Comparison of ENCODE assay signal across 22 cellular contexts in the genomic region with DNA sequence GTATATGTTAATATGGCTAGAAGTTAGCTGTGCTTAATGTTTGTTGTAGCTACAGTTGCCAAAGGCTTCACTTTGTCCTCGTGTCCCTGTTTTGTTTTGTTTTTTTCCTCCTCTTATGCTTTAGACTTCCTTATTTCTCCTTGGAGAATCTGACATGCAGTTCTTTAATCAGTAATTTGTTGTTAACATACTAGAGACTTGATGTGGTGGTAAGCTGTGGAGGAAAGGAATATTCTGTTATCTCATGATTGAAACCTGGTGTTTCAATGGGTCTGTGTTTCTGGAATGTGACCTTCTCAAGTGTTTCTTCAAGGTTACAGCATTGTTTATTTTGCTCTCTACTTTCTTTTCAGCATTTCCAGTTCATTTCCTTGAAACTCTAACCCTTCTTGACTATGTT.
DNase-seq lines count a peak whose midpoint lies in the region; ATAC-seq and TF ChIP-seq lines count a peak whose summit lies in the region.
"Had no signal": no experiment of that assay in that cellular context is flagged by ENCODE, and none has a peak within 500 bp of the region (broad histone marks: within the 10 kb centered on the region; RNA-seq: fewer than 3 reads in every experiment).

No MANE protein-coding gene starts in this region.

- no peak overlapping the region for H3K4me3 Mint-ChIP-seq in naive thymus-derived CD4-positive, alpha-beta T cell

- no peaks in the 10 kb centered on the region for H3K27me3 ChIP-seq in ACC112 (ENCODE audit: insufficient read depth, low read length)
- no peaks in the 10 kb centered on the region for H3K27me3 ChIP-seq in mesendoderm (ENCODE audit: insufficient read depth, low read length, poor library complexity)
- no peaks in the 10 kb centered on the region for H3K27me3 ChIP-seq in naive thymus-derived CD4-positive, alpha-beta T cell (ENCODE audit: control insufficient read depth in 2 of 2, insufficient read depth in 2 of 2, low read length in 2 of 2)
- no peaks in the 10 kb centered on the region for H3K27me3 ChIP-seq in trophoblast cell (ENCODE audit: insufficient read depth, low read length)
- H3K27me3 ChIP-seq: stomach had no signal

- H2AFZ ChIP-seq in ACC112 (ENCODE audit: low read length, unreplicated experiment) (peak overlapping the region; percentile 97), trophoblast cell (ENCODE audit: insufficient read depth, low read length, poor library complexity) (no peak overlapping the region)

- no peaks in the 10 kb centered on the region for H3K27me3 Mint-ChIP-seq in naive thymus-derived CD4-positive, alpha-beta T cell

- H3K27ac Mint-ChIP-seq in naive thymus-derived CD4-positive, alpha-beta T cell, result no peak overlapping the region

- peak; percentile 5 for DNase-seq in NCI-H82 treated with DMSO at 0.1 percent for 48 hours (lab: John Stamatoyannopoulos, UW; ENCODE audit: unreplicated experiment)
- peak; percentile 48 for DNase-seq in epithelial cell of proximal tubule (ENCODE audit: low read depth)
- peak; percentile 17 for DNase-seq in mesendoderm
- no peak for DNase-seq in inferior parietal cortex (ENCODE audit: extremely low spot score)
- DNase-seq in naive thymus-derived CD4-positive, alpha-beta T cell, result no peak
- DNase-seq in trophoblast cell, result no peak
- DNase-seq: 8988T; activated CD4-positive, alpha-beta T cell treated with anti-CD3 and anti-CD28 coated beads, Interleukin-2, amount 50 U/mL, for 1 hour; activated CD8-positive, alpha-beta memory T cell treated with anti-CD3 and anti-CD28 coated beads, Interleukin-2, amount 50 U/mL, for 48 hours; activated effector memory CD4-positive, alpha-beta T cell treated with Interleukin-2 at 50 U/mL for 16 hours; COR-L47; cortex of kidney; left colon; mucosa of descending colon; NCI-H1417; NCI-H69; nucleus accumbens; SHP77; stomach; T-helper 1 cell had no signal

- H3K18ac ChIP-seq in mesendoderm (ENCODE audit: low read length) (no peak overlapping the region), trophoblast cell (ENCODE audit: low read length) (no peak overlapping the region)

- H3K9me3 ChIP-seq in naive thymus-derived CD4-positive, alpha-beta T cell (ENCODE audit: control insufficient read depth in 2 of 3, low read length in 3 of 3), result no peaks in the 10 kb centered on the region
- H3K9me3 ChIP-seq in trophoblast cell (ENCODE audit: insufficient read depth, low read depth, low read length), result no peaks in the 10 kb centered on the region
- H3K9me3 ChIP-seq: mucosa of descending colon, stomach had no signal

- CTCF ChIA-PET in naive thymus-derived CD4-positive, alpha-beta T cell (lab: Charles Lee), result no interaction called here

- H3K9me3 Mint-ChIP-seq in naive thymus-derived CD4-positive, alpha-beta T cell, result peaks cover 0 to 4% (median 0%) of the 10 kb centered on the region in 11 donors

- H3K36me3 Mint-ChIP-seq in naive thymus-derived CD4-positive, alpha-beta T cell, result no peaks in the 10 kb centered on the region

- H3K27ac ChIP-seq in ACC112 (ENCODE audit: low read depth, low read length), result no peak overlapping the region
- no peak overlapping the region for H3K27ac ChIP-seq in mesendoderm (ENCODE audit: low read depth, low read length)
- H3K27ac ChIP-seq in naive thymus-derived CD4-positive, alpha-beta T cell (ENCODE audit: low read depth, low read length), result no peak overlapping the region
- no peak overlapping the region for H3K27ac ChIP-seq in trophoblast cell (ENCODE audit: low read depth, low read length)

- intact Hi-C loops in naive thymus-derived CD4-positive, alpha-beta T cell (cut with micrococcal nuclease), result no loop called here

- H3K23ac ChIP-seq in mesendoderm (ENCODE audit: low read length), result no peak overlapping the region
- H3K23ac ChIP-seq in trophoblast cell (ENCODE audit: low read length), result no peak overlapping the region

- H3K79me2 ChIP-seq in ACC112 (ENCODE audit: control insufficient read depth, insufficient read depth, low read length, unreplicated experiment) (no peaks in the 10 kb centered on the region), mesendoderm (ENCODE audit: control insufficient read depth, insufficient read depth, low read length) (no peaks in the 10 kb centered on the region), trophoblast cell (ENCODE audit: control insufficient read depth, insufficient read depth, low read length, poor library complexity) (no peaks in the 10 kb centered on the region)

- peaks cover 12% of the 10 kb centered on the region for H3K4me1 ChIP-seq in ACC112 (ENCODE audit: control insufficient read depth, insufficient read depth, low read length, unreplicated experiment)
- no peaks in the 10 kb centered on the region for H3K4me1 ChIP-seq in mesendoderm (ENCODE audit: control insufficient read depth, low read depth, low read length)
- H3K4me1 ChIP-seq in naive thymus-derived CD4-positive, alpha-beta T cell (ENCODE audit: control insufficient read depth in 2 of 2, insufficient read depth in 2 of 2, low read length in 2 of 2), result no peaks in the 10 kb centered on the region
- H3K4me1 ChIP-seq in trophoblast cell (ENCODE audit: control insufficient read depth in 1 of 2, insufficient read depth in 2 of 2, low read length in 2 of 2), result no peaks in the 10 kb centered on the region
- H3K4me1 ChIP-seq: stomach had no signal

- H4K5ac ChIP-seq in mesendoderm (ENCODE audit: low read length), result no peak overlapping the region

- H3K4me2 ChIP-seq in mesendoderm (ENCODE audit: low read length) (no peak overlapping the region), trophoblast cell (ENCODE audit: low read length) (no peak overlapping the region)

- no peak overlapping the region for H3K4ac ChIP-seq in mesendoderm (ENCODE audit: low read depth, low read length)
- no peak overlapping the region for H3K4ac ChIP-seq in trophoblast cell (ENCODE audit: low read depth, low read length)

- H2BK15ac ChIP-seq in mesendoderm (replicated peaks; ENCODE audit: low read depth), result no peak overlapping the region

- no peaks in the 10 kb centered on the region for H3K36me3 ChIP-seq in ACC112 (ENCODE audit: insufficient read depth, low read length)
- no peaks in the 10 kb centered on the region for H3K36me3 ChIP-seq in mesendoderm (ENCODE audit: control insufficient read depth, insufficient read depth, low read length)
- H3K36me3 ChIP-seq in naive thymus-derived CD4-positive, alpha-beta T cell (ENCODE audit: control insufficient read depth in 2 of 3, insufficient read depth in 3 of 3, low read length in 3 of 3), result no peaks in the 10 kb centered on the region
- no peaks in the 10 kb centered on the region for H3K36me3 ChIP-seq in trophoblast cell (ENCODE audit: control insufficient read depth in 1 of 2, insufficient read depth in 2 of 2, low read length in 2 of 2)
- H3K36me3 ChIP-seq: stomach had no signal

- no peak overlapping the region for H4K12ac ChIP-seq in trophoblast cell (ENCODE audit: low read depth, low read length)

- H2AK5ac ChIP-seq in mesendoderm (ENCODE audit: low read length), result no peak overlapping the region
- H2AK5ac ChIP-seq in trophoblast cell (ENCODE audit: low read length), result no peak overlapping the region

- H3K4me1 Mint-ChIP-seq in naive thymus-derived CD4-positive, alpha-beta T cell, result no peaks in the 10 kb centered on the region

- no peak overlapping the region for H3K4me3 ChIP-seq in ACC112 (ENCODE audit: low read depth, low read length)
- no peak overlapping the region for H3K4me3 ChIP-seq in epithelial cell of proximal tubule (ENCODE audit: low read depth, low read length)
- H3K4me3 ChIP-seq in mesendoderm (ENCODE audit: low read length), result no peak overlapping the region
- H3K4me3 ChIP-seq in naive thymus-derived CD4-positive, alpha-beta T cell (ENCODE audit: low read length), result no peak overlapping the region
- H3K4me3 ChIP-seq in trophoblast cell (ENCODE audit: low read depth, low read length), result no peak overlapping the region
- H3K4me3 ChIP-seq: mucosa of descending colon, stomach had no signal

- no CpG with 5 or more reads among the region's 1 CpG for WGBS in mesendoderm (ENCODE audit: extremely low coverage, insufficient coverage, low lambda C conversion rate)
- no CpG with 5 or more reads among the region's 1 CpG for WGBS in trophoblast cell (ENCODE audit: extremely low coverage, insufficient coverage, insufficient read length)

- no peak overlapping the region for H4K91ac ChIP-seq in trophoblast cell (ENCODE audit: low read depth, low read length)

- TF ChIP-seq CTCF in epithelial cell of proximal tubule (conservative IDR thresholded peaks at IDR 0.05; ENCODE audit: low read depth, low read length), result no peak

- no peak overlapping the region for H2BK12ac ChIP-seq in trophoblast cell (ENCODE audit: low read length)

- H4K8ac ChIP-seq in mesendoderm (ENCODE audit: low read depth, low read length) (no peak overlapping the region), trophoblast cell (ENCODE audit: low read depth, low read length) (no peak overlapping the region)

- H3K14ac ChIP-seq in trophoblast cell (ENCODE audit: low read length), result no peak overlapping the region

- no peak overlapping the region for H3K9ac ChIP-seq in mesendoderm (ENCODE audit: low read length)
- no peak overlapping the region for H3K9ac ChIP-seq in trophoblast cell (ENCODE audit: low read length)

- H2BK120ac ChIP-seq in mesendoderm (ENCODE audit: low read depth, low read length), result no peak overlapping the region
- H2BK120ac ChIP-seq in trophoblast cell (ENCODE audit: insufficient read depth, low read length, poor library complexity), result no peak overlapping the region

- POLR2A ChIA-PET in naive thymus-derived CD4-positive, alpha-beta T cell (lab: Charles Lee), result no interaction called here

- ATAC-seq in GM19455 (IDR thresholded peaks at IDR 0.05; ENCODE audit: unreplicated experiment), result no peak
- ATAC-seq in naive thymus-derived CD4-positive, alpha-beta T cell, result no peak
- ATAC-seq: left colon, mucosa of descending colon had no signal

- H3K79me1 ChIP-seq in mesendoderm (ENCODE audit: low read length) (no peaks in the 10 kb centered on the region), trophoblast cell (ENCODE audit: low read length) (no peaks in the 10 kb centered on the region)

- no peak overlapping the region for H3K56ac ChIP-seq in mesendoderm (ENCODE audit: low read length)

- H2BK5ac ChIP-seq in mesendoderm (ENCODE audit: low read length) (no peak overlapping the region), trophoblast cell (ENCODE audit: low read depth, low read length, poor library complexity) (no peak overlapping the region)

Comparison
In these comparisons a context has a peak if more than half of its experiments do, and no peak if none do; other contexts are left out.
1. DNase-seq: peak in NCI-H82 treated with DMSO at 0.1 percent for 48 hours (single experiment), epithelial cell of proximal tubule (single experiment) and mesendoderm (single experiment); none in inferior parietal cortex (single experiment), naive thymus-derived CD4-positive, alpha-beta T cell (0 of 9) and trophoblast cell (0 of 2).